ENCODE assay signal across 18 cellular contexts in the genomic region with DNA sequence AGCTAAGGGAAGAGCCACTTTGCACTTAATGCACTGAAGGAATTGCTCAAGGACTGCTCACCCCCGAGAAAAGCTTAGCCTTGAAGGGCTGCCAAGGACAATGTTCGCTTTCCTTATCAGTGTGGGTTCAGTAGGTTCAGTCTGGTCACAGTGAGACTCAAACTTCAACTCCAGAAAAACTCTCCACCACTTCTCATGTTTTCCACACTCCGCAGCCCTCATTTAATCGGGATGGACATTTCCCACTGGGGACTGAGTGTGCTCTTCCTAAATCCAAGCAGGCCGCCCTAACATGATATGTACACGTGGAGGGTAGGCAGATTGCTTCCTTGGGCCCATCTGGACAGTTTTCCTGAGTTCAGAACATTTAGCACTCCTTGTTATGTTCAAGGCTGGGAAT. TPM values are rescaled to one million over a fixed set of nuclear protein-coding genes. Genes with fewer than 3 reads are reported as not detected.
"Had no signal": no experiment of that assay in that cellular context is flagged by ENCODE, and none has a peak within 500 bp of the region (broad histone marks: within the 10 kb centered on the region; RNA-seq: fewer than 3 reads in every experiment).

No MANE protein-coding gene starts in this region.

- H3K27ac ChIP-seq: skin epidermis had no signal

- H3K9ac ChIP-seq: SK-N-SH had no signal

- H3K4me2 ChIP-seq: SK-N-SH had no signal

- H3K4me3 ChIP-seq: skin epidermis had no signal

- DNase-seq: activated CD4-positive, alpha-beta T cell treated with anti-CD3 and anti-CD28 coated beads for 36 hours; activated CD4-positive, alpha-beta T cell treated with anti-CD3 and anti-CD28 coated beads, Interleukin-2, amount 50 U/mL, for 48 hours; activated naive CD8-positive, alpha-beta T cell treated with anti-CD3 and anti-CD28 coated beads for 36 hours; effector CD8-positive, alpha-beta T cell; left colon; SK-N-SH; stimulated activated CD4-positive, alpha-beta T cell treated with anti-CD3 and anti-CD28 coated beads, Interleukin-15, amount 100 ng/mL, for 24 hours; stimulated activated CD4-positive, alpha-beta T cell treated with anti-CD3 and anti-CD28 coated beads, Interleukin-2, amount 100 ng/mL, for 48 hours; stimulated activated naive CD8-positive, alpha-beta T cell treated with anti-CD3 and anti-CD28 coated beads, Interleukin-15, amount 100 ng/mL, for 72 hours had no signal

- H3K9me3 ChIP-seq: SK-N-SH had no signal

- ATAC-seq: activated CD4-positive, alpha-beta T cell treated with anti-CD3 and anti-CD28 coated beads for 36 hours; esophagus mucosa; left colon; natural killer cell treated with Interleukin-12 subunit alpha and Interleukin-12 subunit beta and Interleukin-15 and Interleukin-18, amount 100 ng/mL, for 72 hours; stimulated activated naive CD8-positive, alpha-beta T cell treated with anti-CD3 and anti-CD28 coated beads, Interleukin-15, amount 100 ng/mL, for 72 hours; WTC11 had no signal

RNA-seq across cellular contexts. Expression of gene SUSD4, which starts 19.5 kb away (rescaled TPM):
- total RNA-seq: activated T-helper 1 cell treated with anti-CD3 and anti-CD28 coated beads, Interleukin-12 subunit alpha, Interleukin-12 subunit beta, Interleukin-2, Interleukin-4 antibody, amounts not matched to agents 30 ng/mL and 10 ng/mL and 1 ng/mL, durations not matched to agents 14 hours and 24 hours and 36 hours; natural killer cell treated with Interleukin-12 subunit alpha and Interleukin-12 subunit beta and Interleukin-15 and Interleukin-18, amount 100 ng/mL, for 72 hours had no signal

RNA-seq across cellular contexts. Expression of gene CCDC185, which starts 48.7 kb away (rescaled TPM):
- total RNA-seq: activated CD4-positive, alpha-beta T cell treated with anti-CD3 and anti-CD28 coated beads for 36 hours; activated naive CD8-positive, alpha-beta T cell treated with anti-CD3 and anti-CD28 coated beads for 36 hours; activated T-helper 1 cell treated with anti-CD3 and anti-CD28 coated beads, Interleukin-12 subunit alpha, Interleukin-12 subunit beta, Interleukin-2, Interleukin-4 antibody, amounts not matched to agents 30 ng/mL and 10 ng/mL and 1 ng/mL, durations not matched to agents 14 hours and 24 hours and 36 hours; chondrocyte; left colon; lung microvascular endothelial cell; mesothelial cell of epicardium; natural killer cell treated with Interleukin-12 subunit alpha and Interleukin-12 subunit beta and Interleukin-15 and Interleukin-18, amount 100 ng/mL, for 72 hours; progenitor cell of endocrine pancreas; WTC11 had no signal
- polyA plus RNA-seq: SK-N-SH had no signal
